In genomic region chr16:22623351-22623781, GRCh38 we compare ENCODE assay signal across 19 cellular contexts.
DNase-seq lines count a peak whose midpoint lies in the region; ATAC-seq and TF ChIP-seq lines count a peak whose summit lies in the region.
"Had no signal": no experiment of that assay in that cellular context is flagged by ENCODE, and none has a peak within 500 bp of the region (broad histone marks: within the 10 kb centered on the region; RNA-seq: fewer than 3 reads in every experiment).

No MANE protein-coding gene starts in this region.

- in situ Hi-C loops in astrocyte of the spinal cord (cut with HindIII; ENCODE audit: low sequenced_read_pairs): no loop called here

- no peak overlapping the region for H3K4me2 ChIP-seq in smooth muscle cell

- H3K27ac ChIP-seq in smooth muscle cell (ENCODE audit: low read depth) (no peak overlapping the region), thyroid gland (no peak overlapping the region)
- H3K27ac ChIP-seq: psoas muscle, tibial nerve had no signal

- H3K9ac ChIP-seq in smooth muscle cell (ENCODE audit: low read depth): no peak overlapping the region

- no peaks in the 10 kb centered on the region for H4K20me1 ChIP-seq in smooth muscle cell (ENCODE audit: low read depth)

- no peak for TF ChIP-seq CTCF in astrocyte of the spinal cord (IDR thresholded peaks at IDR 0.05; ENCODE audit: low read depth, low read length)
- TF ChIP-seq CTCF in smooth muscle cell (IDR thresholded peaks at IDR 0.05; ENCODE audit: borderline replicate concordance, insufficient read depth, poor library complexity, severe bottlenecking): no peak
- TF ChIP-seq CTCF in thyroid gland (IDR thresholded peaks at IDR 0.05): no peak

- H3K79me2 ChIP-seq in smooth muscle cell (ENCODE audit: low read depth): no peaks in the 10 kb centered on the region

- 82% methylated on average over 2 of the region's 2 CpGs for WGBS in smooth muscle cell (ENCODE audit: low lambda C conversion rate)
- 73 to 79% methylated on average over 2 of the region's 2 CpGs for WGBS in thyroid gland, 2 donors

- H3K27me3 ChIP-seq in smooth muscle cell (ENCODE audit: low read depth) (peaks cover 10% of the 10 kb centered on the region), thyroid gland (no peaks in the 10 kb centered on the region)
- H3K27me3 ChIP-seq: tibial nerve had no signal

- intact Hi-C loops in thyroid gland (cut with DNase I): no loop called here

- H3K4me3 ChIP-seq in astrocyte of the spinal cord (ENCODE audit: low read depth, low read length) (no peak overlapping the region), smooth muscle cell (no peak overlapping the region), thyroid gland (replicated peaks in 1 of 3) (no peak overlapping the region)
- H3K4me3 ChIP-seq: lung, psoas muscle, tibial nerve had no signal

- no peak for TF ChIP-seq POLR2A in thyroid gland (IDR thresholded peaks at IDR 0.05)

- no peak for ATAC-seq in GM18873 (IDR thresholded peaks at IDR 0.05; ENCODE audit: low FRiP score, unreplicated experiment)
- ATAC-seq in HG02678 (IDR thresholded peaks at IDR 0.05; ENCODE audit: unreplicated experiment): no peak
- ATAC-seq: activated CD4-positive, CD25-positive, alpha-beta regulatory T cell treated with anti-CD3 and anti-CD28 coated beads, Interleukin-2, amount 50 U/mL, for 24 hours; activated T-helper 17 cell treated with anti-CD3 and anti-CD28 coated beads, Interleukin-2, amount 50 U/mL, for 72 hours; psoas muscle had no signal

- H3K4me1 ChIP-seq in smooth muscle cell (ENCODE audit: low read depth) (no peaks in the 10 kb centered on the region), thyroid gland (no peaks in the 10 kb centered on the region)
- H3K4me1 ChIP-seq: psoas muscle, tibial nerve had no signal

- DNase-seq in A172 (ENCODE audit: low spot score) (peak; percentile 41), HCEC 1CT (peak; percentile 87), astrocyte of the spinal cord (ENCODE audit: low read depth, low spot score) (peak; percentile 28), glomerular visceral epithelial cell (ENCODE audit: extremely low spot score) (peak; percentile 13), smooth muscle cell (lab: John Stamatoyannopoulos, UW; ENCODE audit: unreplicated experiment) (no peak), thyroid gland (no peak)
- DNase-seq: CD4-positive, CD25-positive, alpha-beta regulatory T cell; NCI-H2029; NCI-H510A treated with DMSO at 0.1 percent for 48 hours; nephron progenitor cell; psoas muscle; SIG-M5; stimulated activated CD4-positive, alpha-beta T cell treated with anti-CD3 and anti-CD28 coated beads, Interleukin-12 subunit alpha, Interleukin-12 subunit beta, amount 100 ng/mL, for 4 hours had no signal

- H3K9me3 ChIP-seq in smooth muscle cell (replicated peaks; ENCODE audit: low read depth): no peaks in the 10 kb centered on the region
- no peaks in the 10 kb centered on the region for H3K9me3 ChIP-seq in thyroid gland
- H3K9me3 ChIP-seq: psoas muscle had no signal

- H3K36me3 ChIP-seq in smooth muscle cell (ENCODE audit: low read depth) (no peaks in the 10 kb centered on the region), thyroid gland (no peaks in the 10 kb centered on the region)
- H3K36me3 ChIP-seq: tibial nerve had no signal

- H3F3A ChIP-seq in smooth muscle cell (ENCODE audit: low read depth): no peaks in the 10 kb centered on the region

- no peak overlapping the region for H2AFZ ChIP-seq in smooth muscle cell (ENCODE audit: low read depth)

Comparison
In these comparisons a context has a peak if more than half of its experiments do, and no peak if none do; other contexts are left out.
1. DNase-seq: peak in A172 (single experiment), HCEC 1CT (single experiment), astrocyte of the spinal cord (single experiment) and glomerular visceral epithelial cell (single experiment); none in smooth muscle cell (single experiment) and thyroid gland (0 of 2).